In genomic region chr13:43127827-43128226, GRCh38 we compare ENCODE assay signal across 9 cellular contexts.
DNase-seq lines count a peak whose midpoint lies in the region; ATAC-seq and TF ChIP-seq lines count a peak whose summit lies in the region.
"Had no signal": no experiment of that assay in that cellular context is flagged by ENCODE, and none has a peak within 500 bp of the region (broad histone marks: within the 10 kb centered on the region; RNA-seq: fewer than 3 reads in every experiment).

No MANE protein-coding gene starts in this region.

- peak overlapping the region; percentile 94 for H3K4me2 ChIP-seq in BLaER1

- DNase-seq in activated CD8-positive, alpha-beta T cell treated with anti-CD3 and anti-CD28 coated beads for 36 hours = peak; percentile 15
- DNase-seq in mesothelial cell of epicardium (ENCODE audit: low spot score in 2 of 2, unreplicated experiment in 2 of 2) = no peak
- no peak for DNase-seq in tibial artery
- no peak for DNase-seq in head of caudate nucleus
- no peak for DNase-seq in cortex of kidney (lab: John Stamatoyannopoulos, UW)
- no peak for DNase-seq in HUDEP-2 (lab: John Stamatoyannopoulos, UW; ENCODE audit: unreplicated experiment in 76 of 76)
- DNase-seq: CD4-positive, alpha-beta T cell had no signal

- H3K9me3 ChIP-seq in BLaER1 = no peaks in the 10 kb centered on the region
- no peaks in the 10 kb centered on the region for H3K9me3 ChIP-seq in tibial artery

- no peak overlapping the region for H3K4me3 Mint-ChIP-seq in activated CD8-positive, alpha-beta T cell treated with anti-CD3 and anti-CD28 coated beads for 36 hours
- H3K4me3 Mint-ChIP-seq in mesothelial cell of epicardium = no peak overlapping the region
- H3K4me3 Mint-ChIP-seq: CD4-positive, alpha-beta T cell had no signal

- POLR2A ChIA-PET in activated CD8-positive, alpha-beta T cell treated with anti-CD3 and anti-CD28 coated beads for 36 hours (lab: Charles Lee) = no interaction called here

- peaks cover 4% of the 10 kb centered on the region for H3K27me3 Mint-ChIP-seq in activated CD8-positive, alpha-beta T cell treated with anti-CD3 and anti-CD28 coated beads for 36 hours
- H3K27me3 Mint-ChIP-seq in mesothelial cell of epicardium (ENCODE audit: low read depth) = no peaks in the 10 kb centered on the region

- CTCF ChIA-PET in activated CD8-positive, alpha-beta T cell treated with anti-CD3 and anti-CD28 coated beads for 36 hours (lab: Charles Lee) = no interaction called here

- H3K4me3 ChIP-seq in BLaER1 (peak overlapping the region; percentile 55), tibial artery (no peak overlapping the region)

- H3K9ac ChIP-seq in BLaER1 = peak overlapping the region; percentile 30; the same call in 1 of the 2 replicates

- H3K4me1 ChIP-seq in BLaER1 = peaks cover 49% of the 10 kb centered on the region
- H3K4me1 ChIP-seq in tibial artery = peaks cover 0 to 19% (median 7%) of the 10 kb centered on the region in 4 donors

- no peaks in the 10 kb centered on the region for H3K36me3 Mint-ChIP-seq in activated CD8-positive, alpha-beta T cell treated with anti-CD3 and anti-CD28 coated beads for 36 hours (ENCODE audit: low read depth)
- H3K36me3 Mint-ChIP-seq in mesothelial cell of epicardium = no peaks in the 10 kb centered on the region

- peaks cover 11% of the 10 kb centered on the region for H3K4me1 Mint-ChIP-seq in activated CD8-positive, alpha-beta T cell treated with anti-CD3 and anti-CD28 coated beads for 36 hours (ENCODE audit: low read depth)
- H3K4me1 Mint-ChIP-seq in mesothelial cell of epicardium = peaks cover 27% of the 10 kb centered on the region

- no peaks in the 10 kb centered on the region for H4K20me1 ChIP-seq in BLaER1

- ATAC-seq in GM19438 (IDR thresholded peaks at IDR 0.05; ENCODE audit: low read depth, unreplicated experiment) = peak; percentile 47
- peak; percentile 45 for ATAC-seq in activated CD8-positive, alpha-beta T cell treated with anti-CD3 and anti-CD28 coated beads for 36 hours

- TF ChIP-seq CTCF in activated CD8-positive, alpha-beta T cell treated with anti-CD3 and anti-CD28 coated beads for 36 hours (IDR thresholded peaks at IDR 0.05) = no peak
- no peak for TF ChIP-seq CTCF in mesothelial cell of epicardium (IDR thresholded peaks at IDR 0.05; ENCODE audit: unreplicated experiment)
- TF ChIP-seq CTCF in tibial artery (IDR thresholded peaks at IDR 0.05) = no peak

- H3K36me3 ChIP-seq in BLaER1 (no peaks in the 10 kb centered on the region), tibial artery (no peaks in the 10 kb centered on the region)

- H3K27me3 ChIP-seq in BLaER1 = no peaks in the 10 kb centered on the region
- peaks cover 0 to 9% of the 10 kb centered on the region in 2 donors for H3K27me3 ChIP-seq in tibial artery

- H3K27ac Mint-ChIP-seq in activated CD8-positive, alpha-beta T cell treated with anti-CD3 and anti-CD28 coated beads for 36 hours = peak overlapping the region; percentile 27
- H3K27ac Mint-ChIP-seq in mesothelial cell of epicardium = peak overlapping the region; percentile 5
- H3K27ac Mint-ChIP-seq: CD4-positive, alpha-beta T cell had no signal

- H3K9me3 Mint-ChIP-seq in activated CD8-positive, alpha-beta T cell treated with anti-CD3 and anti-CD28 coated beads for 36 hours = no peaks in the 10 kb centered on the region
- H3K9me3 Mint-ChIP-seq in mesothelial cell of epicardium = no peaks in the 10 kb centered on the region
- H3K9me3 Mint-ChIP-seq: CD4-positive, alpha-beta T cell had no signal

- H3K27ac ChIP-seq in BLaER1 = no peak overlapping the region
- H3K27ac ChIP-seq in tibial artery = no peak overlapping the region

- intact Hi-C loops in activated CD8-positive, alpha-beta T cell treated with anti-CD3 and anti-CD28 coated beads for 36 hours (cut with micrococcal nuclease) = no loop called here
- intact Hi-C loops in tibial artery (cut with DNase I; ENCODE audit: low total_unique reads) = no loop called here
- intact Hi-C loops in head of caudate nucleus (cut with DNase I) = no loop called here
